8 cellular contexts compared by ENCODE assay signal in genomic region chr1:103461171-103462105, GRCh38.
DNase-seq lines count a peak whose midpoint lies in the region; ATAC-seq and TF ChIP-seq lines count a peak whose summit lies in the region.

No MANE protein-coding gene starts in this region.

- POLR2A ChIA-PET in AG04450 (lab: Yijun Ruan, JAX) = no interaction called here

- H3K4me1 ChIP-seq in adipocyte (ENCODE audit: control insufficient read depth, insufficient read depth, low read length) (peaks cover 14% of the 10 kb centered on the region), right lobe of liver (no peaks in the 10 kb centered on the region)

- H3K9ac ChIP-seq in adipocyte (ENCODE audit: low read length) = no peak overlapping the region

- TF ChIP-seq POLR2A in right lobe of liver (IDR thresholded peaks at IDR 0.05) = no peak

- no peak overlapping the region for H3K27ac ChIP-seq in AG04450 (ENCODE audit: low read depth, low read length)
- H3K27ac ChIP-seq in right lobe of liver = no peak overlapping the region

- intact Hi-C loops in right lobe of liver (cut with DNase I) = no loop called here

- H3K4me3 ChIP-seq in AG04450 (ENCODE audit: low read depth, low read length) (no peak overlapping the region), adipocyte (ENCODE audit: low read length) (no peak overlapping the region), right lobe of liver (no peak overlapping the region)
- no peak overlapping the region for H3K4me3 ChIP-seq in Jurkat, Clone E6-1 (ENCODE audit: low read length)

- H3K9me3 ChIP-seq in AG04450 (ENCODE audit: control insufficient read depth, insufficient read depth, low read length) (no peaks in the 10 kb centered on the region), adipocyte (ENCODE audit: control insufficient read depth, low read length) (no peaks in the 10 kb centered on the region), right lobe of liver (no peaks in the 10 kb centered on the region)

- H3K27me3 ChIP-seq in AG04450 (ENCODE audit: control insufficient read depth, insufficient read depth, low read length) = no peaks in the 10 kb centered on the region
- no peaks in the 10 kb centered on the region for H3K27me3 ChIP-seq in adipocyte (replicated peaks; ENCODE audit: control insufficient read depth, insufficient read depth, low read length)
- no peaks in the 10 kb centered on the region for H3K27me3 ChIP-seq in right lobe of liver

- CTCF ChIA-PET in AG04450 (lab: Charles Lee) = interaction anchor here (0.6 to 3.2 kb wide), 30 partner anchors 9 to 1941 kb away, joined by 3 to 100 read pairs (median 4); partner anchors contain the start of gene COL11A1

- WGBS in right lobe of liver (ENCODE audit: insufficient coverage, low coverage, low lambda C conversion rate, missing lambda C conversion rate) = 91% methylated on average over 1 of the region's 1 CpG

- no peak for DNase-seq in AG04450 (ENCODE audit: low read depth, low spot score)
- peak; percentile 14 for DNase-seq in Jurkat, Clone E6-1 (ENCODE audit: low read depth, low spot score)
- DNase-seq in adipocyte (ENCODE audit: low read depth) = peak; percentile 67
- DNase-seq in right lobe of liver = no peak
- DNase-seq in activated CD4-positive, alpha-beta T cell treated with anti-CD3 and anti-CD28 coated beads for 1 hour = no peak
- no peak for DNase-seq in hypothalamus (lab: John Stamatoyannopoulos, UW)

- TF ChIP-seq CTCF in AG04450 (IDR thresholded peaks at IDR 0.05; ENCODE audit: low read depth, low read length) (peak; percentile 59), right lobe of liver (IDR thresholded peaks at IDR 0.05) (peak; percentile 34 to 67 (median 58))

- H3K36me3 ChIP-seq in adipocyte (ENCODE audit: control insufficient read depth, insufficient read depth, low read length, severe bottlenecking) (no peaks in the 10 kb centered on the region), right lobe of liver (no peaks in the 10 kb centered on the region)

- ATAC-seq in GM18511 (IDR thresholded peaks at IDR 0.05; ENCODE audit: unreplicated experiment) = peak; percentile 73
- ATAC-seq in right lobe of liver = peak; percentile 51 to 62 (median 58)
- no peak for ATAC-seq in HG03521 (IDR thresholded peaks at IDR 0.05; ENCODE audit: unreplicated experiment)

Comparison
In these comparisons a context has a peak if more than half of its experiments do, and no peak if none do; other contexts are left out.
1. DNase-seq: peak in Jurkat, Clone E6-1 (single experiment) and adipocyte (single experiment); none in AG04450 (single experiment), right lobe of liver (0 of 3), activated CD4-positive, alpha-beta T cell treated with anti-CD3 and anti-CD28 coated beads for 1 hour (single experiment) and hypothalamus (0 of 51).